Comparison of ENCODE assay signal across 8 cellular contexts in the genomic region with DNA sequence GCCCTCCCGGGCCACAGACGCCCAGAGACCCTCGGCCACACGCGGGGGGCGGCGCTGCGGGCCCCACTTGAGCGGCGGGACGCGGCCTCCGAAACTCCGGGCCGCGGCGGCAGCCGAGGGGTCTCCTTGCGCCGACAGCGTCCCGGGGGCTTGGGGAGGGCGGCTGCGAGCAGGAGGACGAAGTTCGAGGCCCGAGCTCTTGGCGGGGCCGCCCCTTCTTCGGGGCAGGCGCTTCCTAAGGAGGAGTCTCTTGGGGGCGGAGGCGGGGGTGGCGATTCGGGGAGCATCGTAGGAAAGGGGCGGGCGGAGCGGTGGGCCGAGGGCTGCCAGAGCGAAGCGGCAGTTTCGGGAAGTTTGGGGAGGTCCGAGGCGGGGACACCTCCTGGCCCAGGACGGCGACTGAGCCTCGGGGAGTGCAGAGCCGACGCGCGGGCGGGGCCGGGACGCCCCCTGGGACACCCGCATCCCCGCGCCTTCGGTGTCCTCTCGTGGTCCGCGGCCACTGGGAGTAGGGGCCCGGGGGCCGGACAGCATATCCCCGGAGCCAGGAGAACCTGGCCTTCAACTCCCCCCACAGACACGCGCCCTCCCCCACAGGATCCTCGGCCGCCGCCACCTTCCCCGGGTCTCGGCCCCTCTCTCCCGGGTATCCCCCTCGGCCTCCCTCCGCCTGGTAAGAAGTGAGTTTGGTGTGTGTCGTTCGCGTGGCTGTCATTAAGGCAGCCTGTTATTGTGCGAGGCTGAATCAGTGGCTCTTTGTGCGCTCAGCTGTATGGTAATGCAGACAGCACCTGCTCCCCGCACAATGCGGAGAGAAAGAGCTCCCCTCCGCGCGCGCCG. TPM values are rescaled to one million over a fixed set of nuclear protein-coding genes. Genes with fewer than 3 reads are reported as not detected.
DNase-seq lines count a peak whose midpoint lies in the region; ATAC-seq and TF ChIP-seq lines count a peak whose summit lies in the region.

No MANE protein-coding gene starts in this region.

- peaks cover 76% of the 10 kb centered on the region for H3K27me3 Mint-ChIP-seq in activated CD8-positive, alpha-beta memory T cell treated with anti-CD3 and anti-CD28 coated beads, Interleukin-2, amount 10 ng/mL, durations not matched to agents 7 days and 5 days

- no peaks in the 10 kb centered on the region for H3K9me2 ChIP-seq in MM.1S (replicated peaks; ENCODE audit: insufficient read depth, low read length)

- no peak overlapping the region for H3K9ac ChIP-seq in MM.1S (ENCODE audit: low read length)

- H3K4me1 Mint-ChIP-seq in activated CD8-positive, alpha-beta memory T cell treated with anti-CD3 and anti-CD28 coated beads, Interleukin-2, amount 10 ng/mL, durations not matched to agents 7 days and 5 days: peaks cover 32% of the 10 kb centered on the region

- H3K36me3 ChIP-seq in muscle layer of duodenum (ENCODE audit: control insufficient read depth in 1 of 2, insufficient read depth in 2 of 2, low read length in 2 of 2): no peaks in the 10 kb centered on the region
- H3K36me3 ChIP-seq in urinary bladder (ENCODE audit: insufficient read depth): no peaks in the 10 kb centered on the region
- H3K36me3 ChIP-seq in MM.1S (replicated peaks; ENCODE audit: insufficient read depth, low read length): no peaks in the 10 kb centered on the region

- DNase-seq in AG10803 (ENCODE audit: low read depth) (peak; percentile 32), NCI-H2171 (lab: John Stamatoyannopoulos, UW) (peak; percentile 54), fibroblast of gingiva (ENCODE audit: low read depth) (peak; percentile 46), MM.1S (no peak)
- no peak for DNase-seq in activated CD8-positive, alpha-beta memory T cell treated with anti-CD3 and anti-CD28 coated beads, Interleukin-2, amount 10 ng/mL, durations not matched to agents 7 days and 5 days

- 2% methylated on average over 87 of the region's 87 CpGs for WGBS in urinary bladder

- peak overlapping the region; percentile 62 for H3K4me3 Mint-ChIP-seq in activated CD8-positive, alpha-beta memory T cell treated with anti-CD3 and anti-CD28 coated beads, Interleukin-2, amount 10 ng/mL, durations not matched to agents 7 days and 5 days

- H3K4me1 ChIP-seq in muscle layer of duodenum (ENCODE audit: control insufficient read depth in 1 of 2, insufficient read depth in 2 of 2, low read length in 2 of 2) (peaks cover 13 to 52% of the 10 kb centered on the region in 2 donors), urinary bladder (ENCODE audit: insufficient read depth) (peaks cover 5% of the 10 kb centered on the region), MM.1S (ENCODE audit: low read length) (no peaks in the 10 kb centered on the region)

- no peaks in the 10 kb centered on the region for H3K36me3 Mint-ChIP-seq in activated CD8-positive, alpha-beta memory T cell treated with anti-CD3 and anti-CD28 coated beads, Interleukin-2, amount 10 ng/mL, durations not matched to agents 7 days and 5 days

- no peaks in the 10 kb centered on the region for H3K9me3 Mint-ChIP-seq in activated CD8-positive, alpha-beta memory T cell treated with anti-CD3 and anti-CD28 coated beads, Interleukin-2, amount 10 ng/mL, durations not matched to agents 7 days and 5 days (ENCODE audit: low read depth)

- H3K4me3 ChIP-seq in AG10803 (ENCODE audit: low read length) (peak overlapping the region; percentile 70), muscle layer of duodenum (ENCODE audit: low read depth in 1 of 2, low read length in 2 of 2) (peak overlapping the region; percentile 42 to 89), urinary bladder (ENCODE audit: low read depth, low read length) (peak overlapping the region; percentile 75), MM.1S (ENCODE audit: low read length) (no peak overlapping the region)

- H3K9me3 ChIP-seq in muscle layer of duodenum (ENCODE audit: control insufficient read depth in 1 of 2, low read length in 2 of 2) (no peaks in the 10 kb centered on the region), MM.1S (replicated peaks; ENCODE audit: insufficient read depth, low read length) (no peaks in the 10 kb centered on the region)

- no peaks in the 10 kb centered on the region for H3F3A ChIP-seq in MM.1S (ENCODE audit: insufficient read depth, low read length)

- H3K27ac Mint-ChIP-seq in activated CD8-positive, alpha-beta memory T cell treated with anti-CD3 and anti-CD28 coated beads, Interleukin-2, amount 10 ng/mL, durations not matched to agents 7 days and 5 days: no peak overlapping the region

- TF ChIP-seq CTCF in AG10803 (conservative IDR thresholded peaks at IDR 0.05; ENCODE audit: low read length): no peak; the same call in 1 of the 2 replicates
- no peak for TF ChIP-seq CTCF in MM.1S (IDR thresholded peaks at IDR 0.05; ENCODE audit: low read length)

- no peaks in the 10 kb centered on the region for H3K79me2 ChIP-seq in MM.1S (ENCODE audit: low read length)

- H4K20me1 ChIP-seq in MM.1S (ENCODE audit: insufficient read depth, low read length): no peaks in the 10 kb centered on the region

- CTCF ChIA-PET in activated CD8-positive, alpha-beta memory T cell treated with anti-CD3 and anti-CD28 coated beads, Interleukin-2, amount 10 ng/mL, durations not matched to agents 7 days and 5 days (lab: Charles Lee): interaction anchor here (1.0 to 3.7 kb wide), 7 partner anchors 11 to 502 kb away, joined by 3 to 18 read pairs (median 7); no protein-coding TSS in a partner anchor

- no peak overlapping the region for H2AFZ ChIP-seq in MM.1S (ENCODE audit: low read length)

- H3K27ac ChIP-seq in muscle layer of duodenum (ENCODE audit: low read length): no peak overlapping the region
- H3K27ac ChIP-seq in urinary bladder (ENCODE audit: low read depth): peak overlapping the region; percentile 93
- no peak overlapping the region for H3K27ac ChIP-seq in MM.1S (ENCODE audit: low read length)

- peak; percentile 34 for ATAC-seq in GM21576 (IDR thresholded peaks at IDR 0.05; ENCODE audit: unreplicated experiment)
- ATAC-seq in activated CD8-positive, alpha-beta memory T cell treated with anti-CD3 and anti-CD28 coated beads, Interleukin-2, amount 10 ng/mL, durations not matched to agents 7 days and 5 days: peak; percentile 37

- no peak overlapping the region for H3K4me2 ChIP-seq in MM.1S (ENCODE audit: low read depth, low read length)

- peaks cover 55% of the 10 kb centered on the region for H3K27me3 ChIP-seq in muscle layer of duodenum (ENCODE audit: low read depth, low read length)
- peaks cover 57% of the 10 kb centered on the region for H3K27me3 ChIP-seq in MM.1S (replicated peaks; ENCODE audit: insufficient read depth, low read length)

RNA-seq across cellular contexts. Expression of a gene that starts 0.6 kb away (rescaled TPM):
- 1 to 10 TPM in 1 of 2 experiments, under 1 TPM in 1; 0.37 to 1.2 TPM for total RNA-seq in activated CD8-positive, alpha-beta memory T cell treated with anti-CD3 and anti-CD28 coated beads, Interleukin-2, amount 10 ng/mL, durations not matched to agents 7 days and 5 days
- 5.9 TPM for total RNA-seq in urinary bladder
- polyA plus RNA-seq in urinary bladder: 22.1 TPM

RNA-seq across cellular contexts. Expression of a gene that starts 15.1 kb away (rescaled TPM):
- total RNA-seq in activated CD8-positive, alpha-beta memory T cell treated with anti-CD3 and anti-CD28 coated beads, Interleukin-2, amount 10 ng/mL, durations not matched to agents 7 days and 5 days: 10 to 100 TPM; 20.4 to 26.0 TPM
- total RNA-seq in urinary bladder: 30.3 TPM
- 17.5 TPM for polyA plus RNA-seq in urinary bladder

Comparison
In these comparisons a context has a peak if more than half of its experiments do, and no peak if none do; other contexts are left out.
1. DNase-seq: peak in AG10803 (single experiment), NCI-H2171 (single experiment) and fibroblast of gingiva (single experiment); none in activated CD8-positive, alpha-beta memory T cell treated with anti-CD3 and anti-CD28 coated beads, Interleukin-2, amount 10 ng/mL, durations not matched to agents 7 days and 5 days (single experiment) and MM.1S (single experiment).